In the genomic region with DNA sequence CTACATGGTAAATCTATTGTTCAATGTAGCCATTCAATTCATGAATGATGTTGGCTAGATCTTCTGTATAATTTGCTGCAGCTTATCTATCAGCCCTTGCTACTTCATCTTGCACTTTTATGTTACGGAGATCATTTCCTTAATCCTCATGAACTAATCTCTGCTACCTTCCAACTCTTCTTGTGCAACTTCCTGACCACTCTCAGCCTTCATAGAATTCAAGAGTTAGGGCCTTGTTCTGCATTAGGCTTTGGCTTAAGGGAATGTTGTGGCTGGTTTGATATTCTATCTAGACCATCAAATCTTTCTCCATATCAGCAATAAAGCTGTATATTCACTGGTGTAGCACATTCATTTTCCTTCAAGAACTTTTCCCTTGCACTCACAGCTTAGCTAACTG, we compare ENCODE assay signal across 26 cellular contexts.
"Had no signal": no experiment of that assay in that cellular context is flagged by ENCODE, and none has a peak within 500 bp of the region (broad histone marks: within the 10 kb centered on the region; RNA-seq: fewer than 3 reads in every experiment).

No MANE protein-coding gene starts in this region.

- H3K4me3 Mint-ChIP-seq: dendritic cell treated with granulocyte-macrophage colony-stimulating factor and Interleukin-4, amounts not matched to agents 40 ng/mL and 50 ng/mL, for 4 days; effector memory CD8-positive, alpha-beta T cell; endodermal cell had no signal

- H3K4me2 ChIP-seq: hepatocyte had no signal

- H2AFZ ChIP-seq: hepatocyte had no signal

- H3K79me2 ChIP-seq: hepatocyte had no signal

- ATAC-seq: effector memory CD8-positive, alpha-beta T cell; esophagus mucosa; foreskin keratinocyte; gastrocnemius medialis; gastroesophageal sphincter; heart left ventricle; heart right ventricle had no signal

- H3K27ac Mint-ChIP-seq: dendritic cell treated with granulocyte-macrophage colony-stimulating factor and Interleukin-4, amounts not matched to agents 40 ng/mL and 50 ng/mL, for 4 days; effector memory CD8-positive, alpha-beta T cell; endodermal cell had no signal

- H3K4me3 ChIP-seq: colonic mucosa, coronary artery, dorsolateral prefrontal cortex, esophagus muscularis mucosa, esophagus squamous epithelium, gastrocnemius medialis, gastroesophageal sphincter, heart left ventricle, heart right ventricle, hepatocyte had no signal

- H3K27me3 ChIP-seq: colonic mucosa, esophagus muscularis mucosa, esophagus squamous epithelium, foreskin keratinocyte, gastrocnemius medialis, gastroesophageal sphincter, heart left ventricle, hepatocyte had no signal

- H3K27ac ChIP-seq: colonic mucosa, coronary artery, dorsolateral prefrontal cortex, epithelial cell of prostate, esophagus muscularis mucosa, esophagus squamous epithelium, foreskin keratinocyte, gastrocnemius medialis, gastroesophageal sphincter, heart left ventricle, heart right ventricle, hepatocyte had no signal

- H3K27me3 Mint-ChIP-seq: dendritic cell treated with granulocyte-macrophage colony-stimulating factor and Interleukin-4, amounts not matched to agents 40 ng/mL and 50 ng/mL, for 4 days had no signal

- H3K4me1 ChIP-seq: colonic mucosa, esophagus squamous epithelium, foreskin keratinocyte, gastrocnemius medialis, heart right ventricle had no signal

- H3K9me3 ChIP-seq: colonic mucosa, esophagus muscularis mucosa, esophagus squamous epithelium, gastrocnemius medialis, gastroesophageal sphincter, heart left ventricle had no signal

- H3K36me3 ChIP-seq: colonic mucosa, esophagus muscularis mucosa, esophagus squamous epithelium, gastrocnemius medialis, gastroesophageal sphincter, heart left ventricle, heart right ventricle had no signal

- H3K9me3 Mint-ChIP-seq: dendritic cell treated with granulocyte-macrophage colony-stimulating factor and Interleukin-4, amounts not matched to agents 40 ng/mL and 50 ng/mL, for 4 days; effector memory CD8-positive, alpha-beta T cell; endodermal cell had no signal

- DNase-seq: colonic mucosa; cortex of kidney; dermis blood vessel endothelial cell; dorsolateral prefrontal cortex; effector CD4-positive, alpha-beta T cell; effector CD8-positive, alpha-beta T cell; effector memory CD4-positive, alpha-beta T cell; effector memory CD8-positive, alpha-beta T cell; endodermal cell; erythroblast; esophagus squamous epithelium; foreskin fibroblast; foreskin keratinocyte; foreskin melanocyte; gastrocnemius medialis; glutamatergic neuron; head of caudate nucleus; heart left ventricle; heart right ventricle had no signal
